Comparison of ENCODE assay signal across 10 cellular contexts in the genomic region with DNA sequence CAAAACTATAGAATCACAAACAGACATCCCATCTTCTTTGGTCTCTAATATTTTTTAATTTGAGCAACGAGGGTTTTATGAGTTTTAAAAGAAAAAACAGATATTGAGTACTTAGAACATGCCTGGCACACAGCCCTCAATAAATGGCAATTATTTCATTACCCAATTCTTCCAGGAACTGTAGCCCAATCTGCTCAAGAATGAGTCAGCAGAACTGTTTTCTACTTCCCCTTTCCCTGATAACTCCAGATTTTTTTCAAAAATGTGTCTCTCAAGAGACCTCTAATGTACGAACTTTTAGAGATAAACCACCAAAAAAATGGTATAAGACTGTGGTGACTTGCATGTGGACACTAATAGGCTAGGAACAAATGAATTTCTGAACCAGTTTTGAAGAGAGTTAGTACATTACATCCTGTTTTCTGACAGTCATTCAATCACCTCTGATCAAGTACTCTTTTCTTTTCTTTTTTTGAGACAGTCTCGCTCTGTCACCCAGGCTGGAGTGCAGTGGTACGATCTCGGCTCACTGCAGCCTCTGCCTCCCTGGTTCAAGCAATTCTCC. TPM values are rescaled to one million over a fixed set of nuclear protein-coding genes. Genes with fewer than 3 reads are reported as not detected.
A peak's percentile ranks its signal among the peaks of the same experiment; 100 is the strongest.
DNase-seq lines count a peak whose midpoint lies in the region; ATAC-seq lines count a peak whose summit lies in the region.
"Had no signal": no experiment of that assay in that cellular context is flagged by ENCODE, and none has a peak within 500 bp of the region (broad histone marks: within the 10 kb centered on the region; RNA-seq: fewer than 3 reads in every experiment).

No MANE protein-coding gene starts in this region.

- intact Hi-C loops in Right ventricle myocardium inferior (cut with DNase I) (no loop called here), cardiac septum (cut with DNase I) (no loop called here)

- H3K4me1 Mint-ChIP-seq in activated T-helper 17 cell treated with anti-CD3 and anti-CD28 coated beads, Interleukin-2, amount 50 U/mL, for 72 hours: no peaks in the 10 kb centered on the region

- no peak overlapping the region for H3K4me3 Mint-ChIP-seq in activated T-helper 17 cell treated with anti-CD3 and anti-CD28 coated beads, Interleukin-2, amount 50 U/mL, for 72 hours

- DNase-seq in Right ventricle myocardium inferior (ENCODE audit: missing footprints): no peak
- DNase-seq in cardiac septum (ENCODE audit: low spot score): no peak
- DNase-seq in kidney tubule cell (ENCODE audit: low spot score): peak; percentile 13
- no peak for DNase-seq in COLO668 (lab: John Stamatoyannopoulos, UW; ENCODE audit: unreplicated experiment)
- no peak for DNase-seq in stimulated activated naive CD8-positive, alpha-beta T cell treated with anti-CD3 and anti-CD28 coated beads, Interleukin-15, Interleukin-2, amounts not matched to agents 100 U/mL and 50 U/mL, for 24 hours
- DNase-seq: DND-41, NCI-H1048 had no signal

- no peaks in the 10 kb centered on the region for H3K27me3 Mint-ChIP-seq in activated T-helper 17 cell treated with anti-CD3 and anti-CD28 coated beads, Interleukin-2, amount 50 U/mL, for 72 hours

- peaks cover 5% of the 10 kb centered on the region for H3K36me3 Mint-ChIP-seq in activated T-helper 17 cell treated with anti-CD3 and anti-CD28 coated beads, Interleukin-2, amount 50 U/mL, for 72 hours (ENCODE audit: low read depth)

- ATAC-seq in Right ventricle myocardium inferior (peak; percentile 85), HG02678 (IDR thresholded peaks at IDR 0.05; ENCODE audit: unreplicated experiment) (no peak), HG03175 (IDR thresholded peaks at IDR 0.05; ENCODE audit: unreplicated experiment) (no peak)
- ATAC-seq in activated T-helper 17 cell treated with anti-CD3 and anti-CD28 coated beads, Interleukin-2, amount 50 U/mL, for 72 hours (replicated peaks): no peak
- no peak for ATAC-seq in stimulated activated naive CD8-positive, alpha-beta T cell treated with anti-CD3 and anti-CD28 coated beads, Interleukin-15, Interleukin-2, amounts not matched to agents 100 U/mL and 50 U/mL, for 24 hours

- H3K27ac Mint-ChIP-seq in activated T-helper 17 cell treated with anti-CD3 and anti-CD28 coated beads, Interleukin-2, amount 50 U/mL, for 72 hours: peak overlapping the region; percentile 59

- no peaks in the 10 kb centered on the region for H3K9me3 Mint-ChIP-seq in activated T-helper 17 cell treated with anti-CD3 and anti-CD28 coated beads, Interleukin-2, amount 50 U/mL, for 72 hours

RNA-seq across cellular contexts. Expression of a gene that starts 11.5 kb away (rescaled TPM):
- total RNA-seq in Right ventricle myocardium inferior: 8.5 TPM
- total RNA-seq in cardiac septum: 14.1 TPM
- 1 to 10 TPM; 5.2 to 8.2 TPM for total RNA-seq in activated T-helper 17 cell treated with anti-CD3 and anti-CD28 coated beads, Interleukin-2, amount 50 U/mL, for 72 hours
